Comparison of ENCODE assay signal across 17 cellular contexts in the genomic region with DNA sequence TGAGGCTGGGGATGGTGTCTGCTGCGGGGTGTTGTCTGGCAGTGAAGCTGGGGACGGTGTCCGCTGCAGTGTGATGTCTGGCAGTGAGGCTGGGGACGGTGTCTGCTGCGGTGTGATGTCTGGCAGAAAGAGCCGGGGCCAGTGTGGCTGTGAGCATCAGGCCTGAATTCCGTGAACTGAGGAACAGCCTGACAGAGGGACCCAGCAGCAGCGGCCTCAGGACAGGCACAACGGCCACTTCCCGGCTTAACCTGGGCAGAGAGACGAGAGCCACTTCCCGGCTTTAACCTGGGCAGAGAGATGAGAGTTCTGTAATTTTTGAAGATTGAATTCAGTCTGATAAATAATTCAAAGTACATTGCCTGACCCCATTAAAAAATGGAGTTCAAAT.
"Had no signal": no experiment of that assay in that cellular context is flagged by ENCODE, and none has a peak within 500 bp of the region (broad histone marks: within the 10 kb centered on the region; RNA-seq: fewer than 3 reads in every experiment).

No MANE protein-coding gene starts in this region.

- H3K4me1 Mint-ChIP-seq: activated B cell treated with CpG ODN at 0.5 μM for 24 hours; activated CD4-positive, alpha-beta T cell treated with anti-CD3 and anti-CD28 coated beads for 36 hours; activated naive CD4-positive, alpha-beta T cell treated with anti-CD3 and anti-CD28 coated beads, Interleukin-2, amount 10 ng/mL, durations not matched to agents 7 days and 5 days; T-cell had no signal

- H3K27me3 ChIP-seq: heart left ventricle had no signal

- ATAC-seq: activated CD4-positive, alpha-beta T cell treated with anti-CD3 and anti-CD28 coated beads for 36 hours; effector memory CD8-positive, alpha-beta T cell; gastroesophageal sphincter; heart left ventricle; T-cell had no signal

- H3K4me1 ChIP-seq: gastroesophageal sphincter, heart left ventricle had no signal

- H3K4me3 ChIP-seq: gastroesophageal sphincter, heart left ventricle had no signal

- H3K36me3 Mint-ChIP-seq: activated naive CD4-positive, alpha-beta T cell treated with anti-CD3 and anti-CD28 coated beads, Interleukin-2, amount 10 ng/mL, durations not matched to agents 7 days and 5 days; brain; T-cell had no signal

- H3K9me3 Mint-ChIP-seq: activated B cell treated with CpG ODN at 0.5 μM for 24 hours; effector memory CD8-positive, alpha-beta T cell; T-cell had no signal

- H3K27ac ChIP-seq: gastroesophageal sphincter, heart left ventricle had no signal

- H3K36me3 ChIP-seq: gastroesophageal sphincter, heart left ventricle had no signal

- H3K27ac Mint-ChIP-seq: activated B cell treated with CpG ODN at 0.5 μM for 24 hours; activated CD4-positive, alpha-beta T cell treated with anti-CD3 and anti-CD28 coated beads for 36 hours; activated naive CD4-positive, alpha-beta T cell treated with anti-CD3 and anti-CD28 coated beads, Interleukin-2, amount 10 ng/mL, durations not matched to agents 7 days and 5 days; effector memory CD8-positive, alpha-beta T cell; T-cell had no signal

- H3K4me3 Mint-ChIP-seq: activated B cell treated with CpG ODN at 0.5 μM for 24 hours; activated CD4-positive, alpha-beta T cell treated with anti-CD3 and anti-CD28 coated beads for 36 hours; activated naive CD4-positive, alpha-beta T cell treated with anti-CD3 and anti-CD28 coated beads, Interleukin-2, amount 10 ng/mL, durations not matched to agents 7 days and 5 days; brain; effector memory CD8-positive, alpha-beta T cell; T-cell had no signal

- H3K27me3 Mint-ChIP-seq: activated B cell treated with CpG ODN at 0.5 μM for 24 hours; activated CD4-positive, alpha-beta T cell treated with anti-CD3 and anti-CD28 coated beads for 36 hours; activated naive CD4-positive, alpha-beta T cell treated with anti-CD3 and anti-CD28 coated beads, Interleukin-2, amount 10 ng/mL, durations not matched to agents 7 days and 5 days; brain; effector memory CD8-positive, alpha-beta T cell; T-cell had no signal

- DNase-seq: activated B cell treated with CpG ODN at 0.5 μM for 24 hours; activated CD4-positive, alpha-beta T cell treated with anti-CD3 and anti-CD28 coated beads for 36 hours; activated CD4-positive, alpha-beta T cell treated with anti-CD3 and anti-CD28 coated beads, Interleukin-2, amount 50 U/mL, for 4 hours; activated CD8-positive, alpha-beta memory T cell treated with anti-CD3 and anti-CD28 coated beads for 24 hours; activated effector memory CD4-positive, alpha-beta T cell treated with Interleukin-2 at 50 U/mL for 16 hours; activated naive CD4-positive, alpha-beta T cell treated with anti-CD3 and anti-CD28 coated beads, Interleukin-2, amount 10 ng/mL, durations not matched to agents 7 days and 5 days; activated T-cell treated with anti-CD3 and anti-CD28 coated beads, Interleukin-2, amount 50 U/mL, for 48 hours; effector memory CD8-positive, alpha-beta T cell; heart left ventricle; islet precursor cell; occipital lobe; SIG-M5; stimulated activated CD4-positive, alpha-beta T cell treated with anti-CD3 and anti-CD28 coated beads, Interleukin-4, amount 100 ng/mL, for 1 hour; stimulated activated naive CD4-positive, alpha-beta T cell; T-cell had no signal

- H3K9me3 ChIP-seq: gastroesophageal sphincter, heart left ventricle had no signal
